Comparison of ENCODE assay signal across 22 cellular contexts in the genomic region with DNA sequence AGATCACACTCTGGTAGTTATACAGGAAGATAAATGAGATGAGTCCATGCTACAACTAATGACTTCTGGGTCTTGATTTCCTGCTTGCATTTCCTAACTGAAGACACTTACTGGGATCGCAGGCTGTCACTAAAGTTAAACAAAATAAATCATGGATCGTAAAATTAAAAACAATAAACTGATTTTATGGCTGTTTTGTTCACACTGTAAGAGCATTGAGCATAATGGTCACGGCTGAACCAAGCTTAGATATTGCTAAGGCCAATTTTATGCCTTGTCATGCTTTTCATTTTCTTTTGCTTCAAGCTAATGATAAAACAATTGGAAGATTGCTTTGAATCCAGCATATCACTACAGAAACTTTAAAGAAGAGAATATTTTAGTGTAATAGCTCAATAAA.
"Had no signal": no experiment of that assay in that cellular context is flagged by ENCODE, and none has a peak within 500 bp of the region (broad histone marks: within the 10 kb centered on the region; RNA-seq: fewer than 3 reads in every experiment).

No MANE protein-coding gene starts in this region.

- H3K27ac ChIP-seq: right atrium auricular region, skin epidermis, suprapubic skin, vagina had no signal

- H3K36me3 ChIP-seq: right atrium auricular region, suprapubic skin, vagina had no signal

- H3K9me3 ChIP-seq: body of pancreas, right atrium auricular region, suprapubic skin, vagina had no signal

- H3K4me3 ChIP-seq: body of pancreas, right atrium auricular region, skin epidermis, suprapubic skin, vagina had no signal

- DNase-seq: activated CD4-positive, alpha-beta T cell treated with anti-CD3 and anti-CD28 coated beads, Interleukin-2, amount 10 ng/mL, durations not matched to agents 24 days and 14 days; activated CD4-positive, CD25-positive, alpha-beta regulatory T cell; activated CD8-positive, alpha-beta T cell treated with anti-CD3 and anti-CD28 coated beads, Interleukin-2, amount 10 ng/mL, durations not matched to agents 7 days and 5 days; activated naive CD4-positive, alpha-beta T cell treated with Interleukin-2 at 50 U/mL for 16 hours; activated naive CD8-positive, alpha-beta T cell treated with anti-CD3 and anti-CD28 coated beads, Interleukin-2, amount 10 ng/mL, durations not matched to agents 7 days and 5 days; activated T-cell treated with anti-CD3 and anti-CD28 coated beads, Interleukin-2, amount 50 U/mL, for 24 hours; body of pancreas; effector memory CD8-positive, alpha-beta T cell; foreskin fibroblast; glutamatergic neuron; hypothalamus; islet precursor cell; midbrain; occipital lobe; stimulated activated CD4-positive, alpha-beta T cell treated with anti-CD3 and anti-CD28 coated beads, Interleukin-4, amount 100 ng/mL, for 1 hour; stimulated activated naive CD8-positive, alpha-beta T cell treated with anti-CD3 and anti-CD28 coated beads, Interleukin-15, amount 100 ng/mL, for 72 hours; T-helper 9 cell; trophoblast cell had no signal

- H3K27me3 ChIP-seq: body of pancreas, right atrium auricular region, suprapubic skin, vagina had no signal
